Comparison of ENCODE assay signal across 1 cellular context in genomic region chr7:76201732-76202665, GRCh38.
TF ChIP-seq lines count a peak whose summit lies in the region.

TSS of gene SRRM3 (plus strand) at chr7:76201896. CDS start at chr7:76235067, 33,171 bp downstream.

TF ChIP-seq in HepG2, 621 proteins besides CTCF, POLR2A, EP300 and RAD21 (continued from another document and continues in another):
- no peak for TF ChIP-seq ZNF646 (CRISPR knock-in tag; IDR thresholded peaks at IDR 0.05)
- TF ChIP-seq DRAP1 (CRISPR knock-in tag; IDR thresholded peaks at IDR 0.05) = peak; percentile 56; the same call in 1 of the 2 replicates
- peak; percentile 97 for TF ChIP-seq ZNF616 (CRISPR knock-in tag; IDR thresholded peaks at IDR 0.05; ENCODE audit: low read depth)
- TF ChIP-seq DZIP1 (CRISPR knock-in tag; IDR thresholded peaks at IDR 0.05) = peak; percentile 91; the same call in 1 of the 2 replicates
- no peak for TF ChIP-seq ZBTB8A (CRISPR knock-in tag; IDR thresholded peaks at IDR 0.05; ENCODE audit: borderline replicate concordance, low read depth)
- TF ChIP-seq HMGXB4 (CRISPR knock-in tag; IDR thresholded peaks at IDR 0.05; ENCODE audit: borderline replicate concordance in 1 of 2, low read depth in 1 of 2) = peak; percentile 73 to 97
- peak; percentile 97 for TF ChIP-seq REL (CRISPR knock-in tag; conservative IDR thresholded peaks at IDR 0.05)
- peak; percentile 97 for TF ChIP-seq PBX3 (CRISPR knock-in tag; IDR thresholded peaks at IDR 0.05; ENCODE audit: borderline replicate concordance)
- TF ChIP-seq ZNF44 (CRISPR knock-in tag; IDR thresholded peaks at IDR 0.05) = no peak
- TF ChIP-seq CBX2 (IDR thresholded peaks at IDR 0.05; ENCODE audit: low read depth, low read length) = no peak
- peak; percentile 86; the same call in 1 of the 2 replicates for TF ChIP-seq CBX2 (CRISPR knock-in tag; IDR thresholded peaks at IDR 0.05; ENCODE audit: low read depth)
- peak; percentile 95; the same call in 1 of the 2 replicates for TF ChIP-seq KDM3A (CRISPR knock-in tag; IDR thresholded peaks at IDR 0.05; ENCODE audit: low read depth)
- TF ChIP-seq ZNF674 (CRISPR knock-in tag; IDR thresholded peaks at IDR 0.05; ENCODE audit: low read depth) = peak; percentile 80; the same call in 1 of the 2 replicates
- peak; percentile 99 for TF ChIP-seq SALL2 (CRISPR knock-in tag; IDR thresholded peaks at IDR 0.05)
- TF ChIP-seq NCOA1 (CRISPR knock-in tag; IDR thresholded peaks at IDR 0.05) = peak; percentile 81; the same call in 1 of the 2 replicates
- TF ChIP-seq ATF6 (CRISPR knock-in tag; conservative IDR thresholded peaks at IDR 0.05) = peak; percentile 97
- TF ChIP-seq ZNF678 (CRISPR knock-in tag; IDR thresholded peaks at IDR 0.05) = 0 out of 2 replicates have a peak, but pooled peaks have one; percentile 81
- peak; percentile 75; the same call in 1 of the 2 replicates for TF ChIP-seq ESRRA (CRISPR knock-in tag; IDR thresholded peaks at IDR 0.05; ENCODE audit: low read depth)
- TF ChIP-seq PHF21A (CRISPR knock-in tag; IDR thresholded peaks at IDR 0.05) = no peak
- TF ChIP-seq ZBTB40 (IDR thresholded peaks at IDR 0.05) = no peak
- TF ChIP-seq ZBTB40 (CRISPR knock-in tag; IDR thresholded peaks at IDR 0.05) = peak; percentile 80
- TF ChIP-seq THRA (CRISPR knock-in tag; IDR thresholded peaks at IDR 0.05; ENCODE audit: borderline replicate concordance) = peak; percentile 93
- peak; percentile 83; the same call in 1 of the 2 replicates for TF ChIP-seq ATF5 (CRISPR knock-in tag; IDR thresholded peaks at IDR 0.05; ENCODE audit: low read depth)
- TF ChIP-seq ZNF558 (CRISPR knock-in tag; IDR thresholded peaks at IDR 0.05; ENCODE audit: borderline replicate concordance) = peak; percentile 91; the same call in 1 of the 2 replicates
